ENCODE assay signal across 10 cellular contexts in genomic region chr7:32680259-32681173, GRCh38.
DNase-seq lines count a peak whose midpoint lies in the region; ATAC-seq and TF ChIP-seq lines count a peak whose summit lies in the region.
"Had no signal": no experiment of that assay in that cellular context is flagged by ENCODE, and none has a peak within 500 bp of the region (broad histone marks: within the 10 kb centered on the region; RNA-seq: fewer than 3 reads in every experiment).

No MANE protein-coding gene starts in this region.

- H3K23me2 ChIP-seq in H9 (ENCODE audit: insufficient read length, low read depth, low read length, poor library complexity, severe bottlenecking), result no peaks in the 10 kb centered on the region

- peak overlapping the region; percentile 90 for H2BK120ac ChIP-seq in H9 (ENCODE audit: low read depth, low read length, poor library complexity, severe bottlenecking)

- no TSS peak for BruUV-seq in PC-3 (replicated peaks; lab: Mats Ljungman, UMichigan)

- H2BK12ac ChIP-seq in H9 (ENCODE audit: insufficient read length, low read depth, low read length), result peak overlapping the region; percentile 96

- ATAC-seq in PC-3 (peak; percentile 82), esophagus mucosa (peak; percentile 80), HG02763 (IDR thresholded peaks at IDR 0.05; ENCODE audit: unreplicated experiment) (no peak)
- ATAC-seq: left ventricle myocardium superior had no signal

- TF ChIP-seq CTCF in H9 (conservative IDR thresholded peaks at IDR 0.05) (no peak), PC-3 (conservative IDR thresholded peaks at IDR 0.05; ENCODE audit: low read depth, low read length) (no peak), WERI-Rb-1 (IDR thresholded peaks at IDR 0.05; ENCODE audit: low read depth, low read length) (no peak)

- WGBS in H9 (ENCODE audit: extremely low coverage, insufficient read length, low lambda C conversion rate), result no CpG with 5 or more reads among the region's 6 CpGs

- H3K4ac ChIP-seq in H9 (ENCODE audit: low read depth, low read length), result no peak overlapping the region; the same call in 1 of the 2 replicates

- H3T11ph ChIP-seq in H9 (ENCODE audit: low read length), result peak overlapping the region; percentile 41

- no peaks in the 10 kb centered on the region for H3K9me2 ChIP-seq in PC-3 (replicated peaks; ENCODE audit: low read length)

- H3K9ac ChIP-seq in H9 (ENCODE audit: extremely low read depth, insufficient read length, low read length) (peak overlapping the region; percentile 9), PC-3 (ENCODE audit: low read length) (peak overlapping the region; percentile 46)

- peak overlapping the region; percentile 99 for H2AK5ac ChIP-seq in H9 (ENCODE audit: insufficient read length, low read length)

- POLR2A ChIA-PET in PC-3 (lab: Charles Lee; ENCODE audit: unreplicated experiment), result no interaction called here

- no peaks in the 10 kb centered on the region for H3K27me3 Mint-ChIP-seq in H9 (ENCODE audit: low read depth)

- peaks cover 28 to 30% of the 10 kb centered on the region in 2 experiments for H3K4me1 Mint-ChIP-seq in H9

- peak overlapping the region; percentile 84 for H4K5ac ChIP-seq in H9 (ENCODE audit: insufficient read length, low read depth, low read length)

- no peak overlapping the region for H3K56ac ChIP-seq in H9 (ENCODE audit: insufficient read length, low read depth, low read length)

- H4K8ac ChIP-seq in H9 (replicated peaks; ENCODE audit: insufficient read length, low read depth, low read length), result no peak overlapping the region

- no peak overlapping the region for H2AFZ ChIP-seq in H9 (ENCODE audit: low read length)
- peak overlapping the region; percentile 44 for H2AFZ ChIP-seq in PC-3 (ENCODE audit: low read length)

- no peak overlapping the region for H3K4me2 ChIP-seq in H9 (ENCODE audit: insufficient read depth, insufficient read length, low read length)
- H3K4me2 ChIP-seq in PC-3 (ENCODE audit: low read length), result peak overlapping the region; percentile 68

- H3K36me3 ChIP-seq in PC-3 (ENCODE audit: low read depth, low read length) (no peaks in the 10 kb centered on the region; the same call in 1 of the 2 replicates), WERI-Rb-1 (no peaks in the 10 kb centered on the region)

- peaks cover 11 to 28% (median 17%) of the 10 kb centered on the region in 3 experiments for H3K36me3 Mint-ChIP-seq in H9 (ENCODE audit: insufficient read depth in 1 of 3, low read depth in 3 of 3)

- H3K4me3 ChIP-seq in PC-3 (ENCODE audit: low read length) (peak overlapping the region; percentile 33; the same call in 1 of the 2 replicates), WERI-Rb-1 (ENCODE audit: low read depth, low read length) (no peak overlapping the region)

- peak overlapping the region; percentile 92 to 94 (median 94) for H3K27ac Mint-ChIP-seq in H9

- peak overlapping the region; percentile 99 for H2BK5ac ChIP-seq in H9 (ENCODE audit: insufficient read length, low read length)

- no peaks in the 10 kb centered on the region for H3K79me1 ChIP-seq in H9 (ENCODE audit: insufficient read depth, low read depth, low read length, poor library complexity, severe bottlenecking)

- peak overlapping the region; percentile 99 for H3K18ac ChIP-seq in H9 (ENCODE audit: insufficient read length, low read depth, low read length)

- H3K14ac ChIP-seq in H9 (ENCODE audit: insufficient read depth, low read length), result peak overlapping the region; percentile 87; the same call in 1 of the 2 replicates

- H4K20me1 ChIP-seq in H9 (ENCODE audit: control insufficient read depth, insufficient read depth, insufficient read length) (no peaks in the 10 kb centered on the region), PC-3 (ENCODE audit: low read length) (no peaks in the 10 kb centered on the region)

- H3K4me3 Mint-ChIP-seq in H9, result no peak overlapping the region; a peak in 1 of 5 replicates

- H3K9me3 Mint-ChIP-seq in H9, result peaks cover 13 to 18% of the 10 kb centered on the region in 2 experiments

- H3F3A ChIP-seq in PC-3 (ENCODE audit: low read length, unreplicated experiment), result no peaks in the 10 kb centered on the region

- CTCF ChIA-PET in PC-3 (lab: Charles Lee), result no interaction called here

- intact Hi-C loops in PC-3 (cut with micrococcal nuclease), result no loop called here

- peak overlapping the region; percentile 94 for H3K27ac ChIP-seq in H9 (ENCODE audit: insufficient read length, low read depth, low read length)
- H3K27ac ChIP-seq in PC-3 (ENCODE audit: low read length), result peak overlapping the region; percentile 88
- no peak overlapping the region for H3K27ac ChIP-seq in WERI-Rb-1

- no peaks in the 10 kb centered on the region for H3K79me2 ChIP-seq in H9 (ENCODE audit: insufficient read depth, low read length)
- H3K79me2 ChIP-seq in PC-3 (ENCODE audit: low read length), result no peaks in the 10 kb centered on the region

- H3K9me3 ChIP-seq in H9 (ENCODE audit: control insufficient read depth, low read depth, low read length) (peaks cover 8% of the 10 kb centered on the region), PC-3 (ENCODE audit: low read length) (no peaks in the 10 kb centered on the region), WERI-Rb-1 (ENCODE audit: severe bottlenecking) (no peaks in the 10 kb centered on the region)

- DNase-seq in H9 (peak; percentile 71), PC-3 (peak; percentile 95), renal cortical epithelial cell (ENCODE audit: low read depth) (peak; percentile 88), WERI-Rb-1 (no peak)
- no peak for DNase-seq in stimulated activated naive CD4-positive, alpha-beta T cell treated with Interleukin-2 at 50 U/mL for 16 hours (lab: John Stamatoyannopoulos, UW)
- DNase-seq: left ventricle myocardium superior; occipital lobe; stimulated activated CD4-positive, alpha-beta T cell treated with anti-CD3 and anti-CD28 coated beads, Interleukin-2, amount 100 ng/mL, for 48 hours had no signal

- H3K27me3 ChIP-seq in H9 (ENCODE audit: insufficient read depth, low read length) (no peaks in the 10 kb centered on the region), PC-3 (ENCODE audit: low read length) (no peaks in the 10 kb centered on the region), WERI-Rb-1 (ENCODE audit: insufficient read depth, low read depth, severe bottlenecking) (no peaks in the 10 kb centered on the region)

- H3K4me1 ChIP-seq in H9 (ENCODE audit: insufficient read depth, low read length), result peaks cover 2% of the 10 kb centered on the region; the same call in 1 of the 2 replicates
- peaks cover 27% of the 10 kb centered on the region for H3K4me1 ChIP-seq in PC-3 (ENCODE audit: insufficient read depth, low read length)

- no peak overlapping the region for H2BK15ac ChIP-seq in H9 (ENCODE audit: low read depth, low read length)

- H4K91ac ChIP-seq in H9 (ENCODE audit: insufficient read length, low read depth, low read length), result no peak overlapping the region

- no peak overlapping the region for H3K23ac ChIP-seq in H9 (ENCODE audit: insufficient read length, low read depth, low read length)

- H2BK20ac ChIP-seq in H9 (ENCODE audit: low read depth, low read length, poor library complexity, severe bottlenecking), result peak overlapping the region; percentile 76

Comparison
In these comparisons a context has a peak if more than half of its experiments do, and no peak if none do; other contexts are left out.
1. DNase-seq: peak in H9 (single experiment), PC-3 (single experiment) and renal cortical epithelial cell (single experiment); none in WERI-Rb-1 (single experiment) and stimulated activated naive CD4-positive, alpha-beta T cell treated with Interleukin-2 at 50 U/mL for 16 hours (single experiment).